8 cellular contexts compared by ENCODE assay signal in the genomic region with DNA sequence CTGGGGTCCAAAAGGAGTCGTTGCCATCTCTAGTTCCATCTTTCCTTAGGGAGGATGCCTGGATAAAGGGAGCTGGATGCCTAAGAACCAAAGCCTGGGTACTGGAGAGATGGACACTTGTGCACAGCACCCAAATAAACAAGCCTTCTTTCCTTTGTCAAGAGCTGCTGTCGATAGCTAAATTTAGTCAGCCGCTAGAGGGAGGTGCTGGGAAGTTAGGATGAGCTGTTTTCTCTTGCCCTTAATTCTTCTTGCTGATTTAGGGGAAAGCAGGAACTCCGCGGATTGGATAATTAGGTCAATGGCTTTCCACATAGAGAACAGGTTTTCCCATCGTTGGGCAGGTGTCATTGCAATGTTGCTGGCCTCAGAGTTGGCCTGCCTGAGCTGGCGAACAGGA. TPM values are rescaled to one million over a fixed set of nuclear protein-coding genes. Genes with fewer than 3 reads are reported as not detected.
DNase-seq lines count a peak whose midpoint lies in the region; ATAC-seq, FAIRE-seq and TF ChIP-seq lines count a peak whose summit lies in the region.

No MANE protein-coding gene starts in this region.

- no peaks in the 10 kb centered on the region for H3K9me3 ChIP-seq in small intestine (ENCODE audit: control insufficient read depth, low read depth)

- H3K4me1 ChIP-seq in small intestine (ENCODE audit: control insufficient read depth in 2 of 2, insufficient read depth in 1 of 2, low read depth in 1 of 2, low read length in 1 of 2), result no peaks in the 10 kb centered on the region

- H3K4me3 ChIP-seq in foreskin fibroblast (ENCODE audit: low read depth in 1 of 2, low read length in 2 of 2), result no peak overlapping the region
- H3K4me3 ChIP-seq in small intestine (ENCODE audit: low read depth in 1 of 2, low read length in 2 of 2), result no peak overlapping the region

- H3K27ac ChIP-seq in C4-2B (no peak overlapping the region), small intestine (ENCODE audit: low read depth in 1 of 2, low read length in 1 of 2) (no peak overlapping the region)

- DNase-seq in H54 (ENCODE audit: insufficient read length, low spot score) (peak; percentile 9), RKO (ENCODE audit: low spot score) (peak; percentile 32), foreskin fibroblast (peak; percentile 41 to 73), small intestine (peak; percentile 32)

- TF ChIP-seq CTCF in C4-2B (conservative IDR thresholded peaks at IDR 0.05) (peak; percentile 74), foreskin fibroblast (IDR thresholded peaks at IDR 0.05; ENCODE audit: low read depth, low read length) (peak; percentile 83)

- no peak for ATAC-seq in HG03280 (IDR thresholded peaks at IDR 0.05; ENCODE audit: unreplicated experiment)
- ATAC-seq in HG02981 (IDR thresholded peaks at IDR 0.05; ENCODE audit: unreplicated experiment), result no peak
- ATAC-seq in GM21723 (IDR thresholded peaks at IDR 0.05; ENCODE audit: unreplicated experiment), result no peak

- H3K27me3 ChIP-seq in small intestine (ENCODE audit: control insufficient read depth in 2 of 2, insufficient read depth in 2 of 2, low read length in 2 of 2), result no peaks in the 10 kb centered on the region

- WGBS in small intestine, 3 donors, result 20 to 32% (median 31%) methylated on average over 7 of the region's 7 CpGs

- TF ChIP-seq POLR2A in H54 (IDR thresholded peaks at IDR 0.05; ENCODE audit: low read depth, low read length), result no peak

- no peak for FAIRE-seq in H54 (lab: Jason Lieb, UNC)
- FAIRE-seq in small intestine (lab: Jason Lieb, UNC), result no peak

- no peaks in the 10 kb centered on the region for H3K36me3 ChIP-seq in small intestine (ENCODE audit: control insufficient read depth in 2 of 2, insufficient read depth in 2 of 2, low read length in 2 of 2)

RNA-seq across cellular contexts. Expression of a gene that starts 30.9 kb away (rescaled TPM):
- polyA plus RNA-seq in small intestine, result not detected

RNA-seq across cellular contexts. Expression of a gene that starts 34.5 kb away (rescaled TPM):
- polyA plus RNA-seq in small intestine, result 10 to 100 TPM in 2 of 3 donors, 1 to 10 TPM in 1; 3.5 to 13.2 (median 10.1) TPM
